Comparison of ENCODE assay signal across 3 cellular contexts in genomic region chr2:188316791-188317423, GRCh38.
TF ChIP-seq lines count a peak whose summit lies in the region.

No MANE protein-coding gene starts in this region.

TF ChIP-seq in GM23338, 12 proteins besides CTCF, POLR2A, EP300 and RAD21 (continues in another document):
- no peak for TF ChIP-seq NANOG (IDR thresholded peaks at IDR 0.05; ENCODE audit: borderline replicate concordance)
- no peak for TF ChIP-seq ZNF462 (CRISPR knock-in tag; IDR thresholded peaks at IDR 0.05)
- no peak for TF ChIP-seq STAT1 (IDR thresholded peaks at IDR 0.05; ENCODE audit: unreplicated experiment)
- TF ChIP-seq EZH2phosphoT487 (IDR thresholded peaks at IDR 0.05; ENCODE audit: unreplicated experiment) = no peak
- no peak for TF ChIP-seq JUNB (IDR thresholded peaks at IDR 0.05; ENCODE audit: unreplicated experiment)

TF ChIP-seq in endothelial cell of umbilical vein, 7 proteins besides CTCF, POLR2A, EP300 and RAD21:
- TF ChIP-seq EZH2 (IDR thresholded peaks at IDR 0.05; ENCODE audit: borderline replicate concordance, low read depth, low read length, severe bottlenecking) (no peak), GATA2 (IDR thresholded peaks at IDR 0.05; ENCODE audit: insufficient read depth, insufficient read length, low read depth, low read length) (no peak), MAX (IDR thresholded peaks at IDR 0.05; ENCODE audit: insufficient read depth, insufficient read length) (no peak), FOS (IDR thresholded peaks at IDR 0.05; ENCODE audit: borderline replicate concordance, insufficient read depth, low read length) (no peak), JUN (IDR thresholded peaks at IDR 0.05; ENCODE audit: borderline replicate concordance, insufficient read depth, insufficient read length, low read depth) (no peak), POLR2AphosphoS5 (IDR thresholded peaks at IDR 0.05; ENCODE audit: insufficient read depth, low read depth, low read length) (no peak), MYC (IDR thresholded peaks at IDR 0.05; ENCODE audit: low read depth, low read length) (no peak)

TF ChIP-seq in HepG2, 621 proteins besides CTCF, POLR2A, EP300 and RAD21:
- no peak for TF ChIP-seq ZIK1 (CRISPR knock-in tag; IDR thresholded peaks at IDR 0.05; ENCODE audit: borderline replicate concordance, low read depth)
- no peak for TF ChIP-seq NR1H2 (CRISPR knock-in tag; IDR thresholded peaks at IDR 0.05; ENCODE audit: borderline replicate concordance, low read depth)
- TF ChIP-seq MZF1 (CRISPR knock-in tag; IDR thresholded peaks at IDR 0.05; ENCODE audit: borderline replicate concordance) = no peak
- no peak for TF ChIP-seq ZNF496 (CRISPR knock-in tag; IDR thresholded peaks at IDR 0.05; ENCODE audit: insufficient replicate concordance)
- TF ChIP-seq JUNB (CRISPR knock-in tag; IDR thresholded peaks at IDR 0.05; ENCODE audit: borderline replicate concordance) = no peak
- no peak for TF ChIP-seq TBP (CRISPR knock-in tag; IDR thresholded peaks at IDR 0.05)
- no peak for TF ChIP-seq NR2F6 (IDR thresholded peaks at IDR 0.05)
- no peak for TF ChIP-seq NR2F6 (CRISPR knock-in tag; IDR thresholded peaks at IDR 0.05)
- TF ChIP-seq ZNF772 (CRISPR knock-in tag; IDR thresholded peaks at IDR 0.05) = no peak
- TF ChIP-seq NR2F2 (IDR thresholded peaks at IDR 0.05; ENCODE audit: borderline replicate concordance, low read depth) = no peak
- no peak for TF ChIP-seq SNAPC2 (CRISPR knock-in tag; IDR thresholded peaks at IDR 0.05)
- TF ChIP-seq STAG1 (CRISPR knock-in tag; IDR thresholded peaks at IDR 0.05) = no peak
- TF ChIP-seq NFKBIZ (CRISPR knock-in tag; IDR thresholded peaks at IDR 0.05) = no peak
- no peak for TF ChIP-seq ZNF777 (CRISPR knock-in tag; IDR thresholded peaks at IDR 0.05)
- no peak for TF ChIP-seq BRD4 (CRISPR knock-in tag; IDR thresholded peaks at IDR 0.05)
- no peak for TF ChIP-seq RBAK (CRISPR knock-in tag; IDR thresholded peaks at IDR 0.05)
- TF ChIP-seq ZMAT3 (CRISPR knock-in tag; conservative IDR thresholded peaks at IDR 0.05) = no peak
- TF ChIP-seq NFATC3 (CRISPR knock-in tag; IDR thresholded peaks at IDR 0.05) = no peak
- TF ChIP-seq SYNCRIP (IDR thresholded peaks at IDR 0.05; ENCODE audit: insufficient read depth, low read depth, low read length) = no peak
- no peak for TF ChIP-seq THAP11 (CRISPR knock-in tag; IDR thresholded peaks at IDR 0.05)
